Comparison of ENCODE assay signal across 17 cellular contexts in genomic region chr2:130665596-130665995, GRCh38. TPM values are rescaled to one million over a fixed set of nuclear protein-coding genes. Genes with fewer than 3 reads are reported as not detected.
"Had no signal": no experiment of that assay in that cellular context is flagged by ENCODE, and none has a peak within 500 bp of the region (broad histone marks: within the 10 kb centered on the region; RNA-seq: fewer than 3 reads in every experiment).

No MANE protein-coding gene starts in this region.

RNA-seq across cellular contexts. Expression of gene POTEJ, which starts 54.4 kb away (rescaled TPM):
- total RNA-seq: activated B cell treated with CpG ODN at 0.5 μM for 24 hours; activated CD4-positive, alpha-beta memory T cell treated with anti-CD3 and anti-CD28 coated beads for 36 hours; activated CD4-positive, alpha-beta T cell treated with anti-CD3 and anti-CD28 coated beads, Interleukin-2, amount 10 ng/mL, durations not matched to agents 24 days and 14 days; activated CD8-positive, alpha-beta memory T cell treated with anti-CD3 and anti-CD28 coated beads for 36 hours; activated CD8-positive, alpha-beta T cell treated with anti-CD3 and anti-CD28 coated beads for 36 hours; activated naive CD4-positive, alpha-beta T cell treated with anti-CD3 and anti-CD28 coated beads for 36 hours; activated naive CD4-positive, alpha-beta T cell treated with anti-CD3 and anti-CD28 coated beads, Interleukin-2, amount 50 U/mL, for 72 hours; activated naive CD8-positive, alpha-beta T cell treated with anti-CD3 and anti-CD28 coated beads for 36 hours; activated T-cell treated with anti-CD3 and anti-CD28 coated beads, Interleukin-2, amount 50 U/mL, for 4 hours; activated T-cell treated with anti-CD3 and anti-CD28 coated beads, Interleukin-2, amount 50 U/mL, for 72 hours; activated T-helper 1 cell treated with anti-CD3 and anti-CD28 coated beads, Interleukin-12 subunit alpha, Interleukin-12 subunit beta, Interleukin-2, Interleukin-4 antibody, amounts not matched to agents 30 ng/mL and 10 ng/mL and 1 ng/mL, durations not matched to agents 14 hours and 24 hours and 36 hours; activated T-helper 17 cell treated with anti-CD3 and anti-CD28 coated beads, Interleukin-2, amount 50 U/mL, for 72 hours; adrenal gland; aorta; astrocyte; breast epithelium; cardiac septum had no signal
- polyA plus RNA-seq: adrenal gland, aorta had no signal
